Comparison of ENCODE assay signal across 8 cellular contexts in genomic region chr3:56682458-56683121, GRCh38. TPM values are rescaled to one million over a fixed set of nuclear protein-coding genes. Genes with fewer than 3 reads are reported as not detected.
DNase-seq lines count a peak whose midpoint lies in the region; ATAC-seq lines count a peak whose summit lies in the region.

No MANE protein-coding gene starts in this region.

- peak overlapping the region; percentile 97 for H3K4me3 Mint-ChIP-seq in activated T-cell treated with anti-CD3 and anti-CD28 coated beads, Interleukin-2, amount 50 U/mL, for 4 hours

- H3K36me3 ChIP-seq in muscle layer of duodenum (ENCODE audit: control insufficient read depth in 1 of 2, insufficient read depth in 2 of 2, low read length in 2 of 2) = no peaks in the 10 kb centered on the region

- no peaks in the 10 kb centered on the region for H3K27me3 Mint-ChIP-seq in activated T-cell treated with anti-CD3 and anti-CD28 coated beads, Interleukin-2, amount 50 U/mL, for 4 hours (ENCODE audit: low read depth)

- H3K9me3 ChIP-seq in muscle layer of duodenum (ENCODE audit: control insufficient read depth in 1 of 2, low read length in 2 of 2) = peaks cover 0 to 3% of the 10 kb centered on the region in 2 donors

- H3K4me1 ChIP-seq in muscle layer of duodenum (ENCODE audit: control insufficient read depth in 1 of 2, insufficient read depth in 2 of 2, low read length in 2 of 2) = peaks cover 9 to 22% of the 10 kb centered on the region in 2 donors

- peak overlapping the region; percentile 94 for H3K27ac ChIP-seq in muscle layer of duodenum (ENCODE audit: low read length)

- peak; percentile 61 for DNase-seq in CMK (ENCODE audit: low read depth)
- DNase-seq in HT-29 (ENCODE audit: low spot score) = peak; percentile 63
- peak; percentile 74 for DNase-seq in OCI-M1 (lab: John Stamatoyannopoulos, UW)
- peak; percentile 67 for DNase-seq in activated T-cell treated with anti-CD3 and anti-CD28 coated beads, Interleukin-2, amount 50 U/mL, for 4 hours
- DNase-seq in stimulated activated CD8-positive, alpha-beta memory T cell treated with anti-CD3 and anti-CD28 coated beads, Interleukin-7, amount 100 ng/mL, for 24 hours (ENCODE audit: low read depth) = peak; percentile 50

- H3K4me3 ChIP-seq in muscle layer of duodenum (ENCODE audit: low read depth in 1 of 2, low read length in 2 of 2) = peak overlapping the region; percentile 87 to 92

- ATAC-seq in GM19468 (IDR thresholded peaks at IDR 0.05; ENCODE audit: extremely low read depth, unreplicated experiment) (peak; percentile 31), esophagus mucosa (peak; percentile 80)
- peak; percentile 80 for ATAC-seq in activated T-cell treated with anti-CD3 and anti-CD28 coated beads, Interleukin-2, amount 50 U/mL, for 4 hours

- peaks cover 39% of the 10 kb centered on the region for H3K4me1 Mint-ChIP-seq in activated T-cell treated with anti-CD3 and anti-CD28 coated beads, Interleukin-2, amount 50 U/mL, for 4 hours (ENCODE audit: low read depth)

- no peaks in the 10 kb centered on the region for H3K27me3 ChIP-seq in muscle layer of duodenum (ENCODE audit: low read depth, low read length)

- peaks cover 23% of the 10 kb centered on the region for H3K36me3 Mint-ChIP-seq in activated T-cell treated with anti-CD3 and anti-CD28 coated beads, Interleukin-2, amount 50 U/mL, for 4 hours (ENCODE audit: insufficient read depth)

- no peaks in the 10 kb centered on the region for H3K9me3 Mint-ChIP-seq in activated T-cell treated with anti-CD3 and anti-CD28 coated beads, Interleukin-2, amount 50 U/mL, for 4 hours

RNA-seq across cellular contexts. Expression of gene TASOR, which starts 0.5 kb away (rescaled TPM):
- 21.3 and 21.5 TPM in 2 replicates for total RNA-seq in HT-29 (2014; rRNA removed; shearing (Covaris generic))
- 10 to 100 TPM; 44.8 to 51.1 (median 45.3) TPM for total RNA-seq in activated T-cell treated with anti-CD3 and anti-CD28 coated beads, Interleukin-2, amount 50 U/mL, for 4 hours
- total RNA-seq in esophagus mucosa = 30.0 TPM

Comparison
In these comparisons a context has a peak if more than half of its experiments do, and no peak if none do; other contexts are left out.
1. Peak in every context shown above with its lines: DNase-seq, ATAC-seq, H3K4me3 ChIP-seq and H3K27ac ChIP-seq.